Comparison of ENCODE assay signal across 1 cellular context in genomic region chr15:83066761-83067637, GRCh38.
TF ChIP-seq lines count a peak whose summit lies in the region.

Gene BTBD1, minus strand, starts transcription at chr15:83067252. Its CDS starts 101 bp downstream, at chr15:83067151.

TF ChIP-seq in K562, 482 proteins besides CTCF, POLR2A, EP300 and RAD21 (continued from another document and continues in another):
- TF ChIP-seq HBP1 (CRISPR knock-in tag; IDR thresholded peaks at IDR 0.05) (no peak), ZNF780A (CRISPR knock-in tag; IDR thresholded peaks at IDR 0.05) (no peak), BRD4 (IDR thresholded peaks at IDR 0.05) (0 out of 2 replicates have a peak, but pooled peaks have one; percentile 65), RERE (CRISPR knock-in tag; IDR thresholded peaks at IDR 0.05; ENCODE audit: borderline replicate concordance) (no peak), TEAD1 (CRISPR knock-in tag; IDR thresholded peaks at IDR 0.05) (no peak; a peak in 1 of 4 replicates), MCM5 (IDR thresholded peaks at IDR 0.05; ENCODE audit: low read depth) (no peak), ZBTB43 (CRISPR knock-in tag; IDR thresholded peaks at IDR 0.05) (no peak), ERF (CRISPR knock-in tag; IDR thresholded peaks at IDR 0.05) (no peak), ZNF318 (IDR thresholded peaks at IDR 0.05; ENCODE audit: borderline replicate concordance in 1 of 2, low read depth in 1 of 2) (no peak), ATF1 (CRISPR knock-in tag; IDR thresholded peaks at IDR 0.05) (no peak), ATF1 (tag; IDR thresholded peaks at IDR 0.05) (peak; percentile 61), ZNF764 (CRISPR knock-in tag; IDR thresholded peaks at IDR 0.05; ENCODE audit: low read depth) (no peak), TEAD4 (IDR thresholded peaks at IDR 0.05; ENCODE audit: low read length) (no peak), TEAD4 (CRISPR knock-in tag; IDR thresholded peaks at IDR 0.05; ENCODE audit: borderline replicate concordance) (no peak), BACH1 (tag; IDR thresholded peaks at IDR 0.05) (no peak), EHMT2 (IDR thresholded peaks at IDR 0.05) (no peak), ZNF311 (CRISPR knock-in tag; IDR thresholded peaks at IDR 0.05) (peak; percentile 65; the same call in 1 of the 2 replicates), IRF2 (CRISPR knock-in tag; IDR thresholded peaks at IDR 0.05) (no peak), COPS2 (conservative IDR thresholded peaks at IDR 0.05) (no peak), RB1 (IDR thresholded peaks at IDR 0.05; ENCODE audit: low read depth) (peak; percentile 91), MBD2 (IDR thresholded peaks at IDR 0.05; ENCODE audit: borderline replicate concordance, low read depth) (peak; percentile 72; the same call in 1 of the 2 replicates), MED1 (CRISPR knock-in tag; IDR thresholded peaks at IDR 0.05; ENCODE audit: borderline replicate concordance) (no peak), CAMTA2 (CRISPR knock-in tag; conservative IDR thresholded peaks at IDR 0.05) (0 out of 2 replicates have a peak, but pooled peaks have one; percentile 32), SNAPC5 (CRISPR knock-in tag; IDR thresholded peaks at IDR 0.05) (no peak), RUNX1 (IDR thresholded peaks at IDR 0.05; ENCODE audit: low read depth) (no peak), ZNF766 (CRISPR knock-in tag; conservative IDR thresholded peaks at IDR 0.05) (no peak), RBM22 (IDR thresholded peaks at IDR 0.05; ENCODE audit: low read depth, low read length, poor library complexity, severe bottlenecking) (peak; percentile 29), RREB1 (CRISPR knock-in tag; IDR thresholded peaks at IDR 0.05) (0 out of 2 replicates have a peak, but pooled peaks have one; percentile 72), UBTF (IDR thresholded peaks at IDR 0.05; ENCODE audit: borderline replicate concordance in 1 of 2, low read depth in 2 of 2, low read length in 2 of 2) (peak in 1 of 2 experiments; percentile 87; a peak in 2 of 4 replicates), FOS (IDR thresholded peaks at IDR 0.05; ENCODE audit: extremely low read depth, insufficient read length) (no peak), BDP1 (IDR thresholded peaks at IDR 0.05; ENCODE audit: insufficient read depth, insufficient read length) (no peak), RBM25 (IDR thresholded peaks at IDR 0.05; ENCODE audit: low read depth, low read length, severe bottlenecking) (peak; percentile 59), NCOR1 (IDR thresholded peaks at IDR 0.05) (peak; percentile 37; the same call in 1 of the 2 replicates)
